In genomic region chr4:48906283-48907173, GRCh38 we compare ENCODE assay signal across 8 cellular contexts. TPM values are rescaled to one million over a fixed set of nuclear protein-coding genes. Genes with fewer than 3 reads are reported as not detected.
DNase-seq lines count a peak whose midpoint lies in the region; ATAC-seq lines count a peak whose summit lies in the region.

Gene OCIAD2 (minus strand): TSS chr4:48906774. CDS start chr4:48904549, 2,225 bp downstream.

- no peaks in the 10 kb centered on the region for H3K79me2 ChIP-seq in ACC112 (ENCODE audit: control insufficient read depth, insufficient read depth, low read length, unreplicated experiment)

- no peaks in the 10 kb centered on the region for H3K27me3 Mint-ChIP-seq in activated CD4-positive, alpha-beta T cell treated with anti-CD3 and anti-CD28 coated beads, Interleukin-2, amount 10 ng/mL, durations not matched to agents 24 days and 14 days
- H3K27me3 Mint-ChIP-seq in memory B cell: no peaks in the 10 kb centered on the region

- peak within 1 kb of the TSS; percentile 85 for H2AFZ ChIP-seq in ACC112 (ENCODE audit: low read length, unreplicated experiment)

- H3K4me1 ChIP-seq in ACC112 (ENCODE audit: control insufficient read depth, insufficient read depth, low read length, unreplicated experiment): peaks cover 30% of the 10 kb centered on the region

- DNase-seq in NCI-H2171 (lab: John Stamatoyannopoulos, UW): peak; percentile 66
- DNase-seq in activated CD4-positive, alpha-beta T cell treated with anti-CD3 and anti-CD28 coated beads, Interleukin-2, amount 10 ng/mL, durations not matched to agents 24 days and 14 days: peak; percentile 93
- DNase-seq in dermis microvascular lymphatic vessel endothelial cell (ENCODE audit: low read depth in 2 of 2): peak; percentile 10 to 76
- DNase-seq in memory B cell (ENCODE audit: low spot score in 2 of 2): peak; percentile 68 to 74
- DNase-seq in stimulated activated CD8-positive, alpha-beta memory T cell treated with anti-CD3 and anti-CD28 coated beads, Interleukin-15, amount 100 ng/mL, for 48 hours (ENCODE audit: low read depth in 2 of 2): peak; percentile 51 to 70

- peak within 1 kb of the TSS; percentile 90 for H3K27ac Mint-ChIP-seq in activated CD4-positive, alpha-beta T cell treated with anti-CD3 and anti-CD28 coated beads, Interleukin-2, amount 10 ng/mL, durations not matched to agents 24 days and 14 days
- peak within 1 kb of the TSS; percentile 91 for H3K27ac Mint-ChIP-seq in memory B cell

- peaks cover 23% of the 10 kb centered on the region for H3K36me3 Mint-ChIP-seq in activated CD4-positive, alpha-beta T cell treated with anti-CD3 and anti-CD28 coated beads, Interleukin-2, amount 10 ng/mL, durations not matched to agents 24 days and 14 days (ENCODE audit: low read depth)
- H3K36me3 Mint-ChIP-seq in memory B cell: peaks cover 16% of the 10 kb centered on the region

- no peaks in the 10 kb centered on the region for H3K27me3 ChIP-seq in ACC112 (ENCODE audit: insufficient read depth, low read length)

- ATAC-seq in GM18867 (IDR thresholded peaks at IDR 0.05; ENCODE audit: unreplicated experiment): peak; percentile 99
- ATAC-seq in HG03097 (IDR thresholded peaks at IDR 0.05; ENCODE audit: low FRiP score, unreplicated experiment): peak; percentile 94
- ATAC-seq in memory B cell (ENCODE audit: low read depth): peak; percentile 98

- H3K4me1 Mint-ChIP-seq in activated CD4-positive, alpha-beta T cell treated with anti-CD3 and anti-CD28 coated beads, Interleukin-2, amount 10 ng/mL, durations not matched to agents 24 days and 14 days: peaks cover 39% of the 10 kb centered on the region
- peaks cover 25% of the 10 kb centered on the region for H3K4me1 Mint-ChIP-seq in memory B cell

- H3K9me3 Mint-ChIP-seq in activated CD4-positive, alpha-beta T cell treated with anti-CD3 and anti-CD28 coated beads, Interleukin-2, amount 10 ng/mL, durations not matched to agents 24 days and 14 days: no peaks in the 10 kb centered on the region
- no peaks in the 10 kb centered on the region for H3K9me3 Mint-ChIP-seq in memory B cell

- H3K27ac ChIP-seq in ACC112 (ENCODE audit: low read depth, low read length): no peak within 1 kb of the TSS

- intact Hi-C loops in activated CD4-positive, alpha-beta T cell treated with anti-CD3 and anti-CD28 coated beads, Interleukin-2, amount 10 ng/mL, durations not matched to agents 24 days and 14 days (cut with micrococcal nuclease): loop anchor here (1.0 to 10.0 kb wide), 5 partner anchors 56 to 562 kb away; partner anchors contain the start of genes FRYL, OCIAD1 and SLAIN2

- H3K4me3 ChIP-seq in ACC112 (ENCODE audit: low read depth, low read length): peak within 1 kb of the TSS; percentile 79

- no peaks in the 10 kb centered on the region for H3K36me3 ChIP-seq in ACC112 (ENCODE audit: insufficient read depth, low read length)

- H3K4me3 Mint-ChIP-seq in activated CD4-positive, alpha-beta T cell treated with anti-CD3 and anti-CD28 coated beads, Interleukin-2, amount 10 ng/mL, durations not matched to agents 24 days and 14 days: peak within 1 kb of the TSS; percentile 94
- H3K4me3 Mint-ChIP-seq in memory B cell: peak within 1 kb of the TSS; percentile 91

RNA-seq across cellular contexts. Expression of gene OCIAD2, which starts in this region (rescaled TPM):
- 54.1 and 65.3 TPM in 2 replicates for total RNA-seq in activated CD4-positive, alpha-beta T cell treated with anti-CD3 and anti-CD28 coated beads, Interleukin-2, amount 10 ng/mL, durations not matched to agents 24 days and 14 days
- 61.4 and 85.2 TPM in 2 replicates for total RNA-seq in dermis microvascular lymphatic vessel endothelial cell

Comparison
In these comparisons a context has a peak if more than half of its experiments do, and no peak if none do; other contexts are left out.
1. DNase-seq: peak in every context shown above with its lines; median percentile 93 in activated CD4-positive, alpha-beta T cell treated with anti-CD3 and anti-CD28 coated beads, Interleukin-2, amount 10 ng/mL, durations not matched to agents 24 days and 14 days; 71 in memory B cell; 66 in NCI-H2171; 60 in stimulated activated CD8-positive, alpha-beta memory T cell treated with anti-CD3 and anti-CD28 coated beads, Interleukin-15, amount 100 ng/mL, for 48 hours; 43 in dermis microvascular lymphatic vessel endothelial cell.